1 cellular context compared by ENCODE assay signal in the genomic region with DNA sequence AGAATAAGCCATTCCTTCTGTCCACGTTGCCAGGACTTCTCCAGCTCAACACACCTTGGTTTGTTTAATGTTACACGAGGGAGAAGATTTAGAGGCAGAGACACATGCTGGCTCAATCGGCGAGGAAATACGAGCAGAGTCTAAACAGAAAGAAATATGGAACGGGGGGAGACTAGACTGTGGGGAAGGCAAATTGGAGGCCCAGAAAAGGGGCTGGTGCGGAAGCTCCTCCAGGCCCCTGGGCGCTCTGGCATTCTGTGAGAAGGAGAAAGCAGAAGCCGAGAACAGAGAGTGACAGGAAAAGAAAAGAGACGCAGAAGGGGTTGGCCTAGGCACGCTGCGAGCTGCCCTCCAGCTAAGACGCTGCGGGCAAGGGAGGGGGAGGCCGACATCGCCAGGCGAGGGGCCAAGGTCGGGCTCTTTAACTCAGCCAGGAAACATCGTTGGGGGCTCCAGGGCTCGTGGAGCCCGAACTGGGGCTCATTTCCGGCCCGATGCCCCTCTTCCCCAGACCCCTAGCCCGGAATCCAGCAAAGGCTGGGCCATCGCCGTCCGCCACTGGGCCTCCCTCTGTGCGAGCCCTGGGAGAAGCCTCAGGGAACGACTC.
TF ChIP-seq lines count a peak whose summit lies in the region.

No MANE protein-coding gene starts in this region.

TF ChIP-seq in H1, 55 proteins besides CTCF, POLR2A, EP300 and RAD21 (continued from another document):
- TF ChIP-seq, protein P1, sequence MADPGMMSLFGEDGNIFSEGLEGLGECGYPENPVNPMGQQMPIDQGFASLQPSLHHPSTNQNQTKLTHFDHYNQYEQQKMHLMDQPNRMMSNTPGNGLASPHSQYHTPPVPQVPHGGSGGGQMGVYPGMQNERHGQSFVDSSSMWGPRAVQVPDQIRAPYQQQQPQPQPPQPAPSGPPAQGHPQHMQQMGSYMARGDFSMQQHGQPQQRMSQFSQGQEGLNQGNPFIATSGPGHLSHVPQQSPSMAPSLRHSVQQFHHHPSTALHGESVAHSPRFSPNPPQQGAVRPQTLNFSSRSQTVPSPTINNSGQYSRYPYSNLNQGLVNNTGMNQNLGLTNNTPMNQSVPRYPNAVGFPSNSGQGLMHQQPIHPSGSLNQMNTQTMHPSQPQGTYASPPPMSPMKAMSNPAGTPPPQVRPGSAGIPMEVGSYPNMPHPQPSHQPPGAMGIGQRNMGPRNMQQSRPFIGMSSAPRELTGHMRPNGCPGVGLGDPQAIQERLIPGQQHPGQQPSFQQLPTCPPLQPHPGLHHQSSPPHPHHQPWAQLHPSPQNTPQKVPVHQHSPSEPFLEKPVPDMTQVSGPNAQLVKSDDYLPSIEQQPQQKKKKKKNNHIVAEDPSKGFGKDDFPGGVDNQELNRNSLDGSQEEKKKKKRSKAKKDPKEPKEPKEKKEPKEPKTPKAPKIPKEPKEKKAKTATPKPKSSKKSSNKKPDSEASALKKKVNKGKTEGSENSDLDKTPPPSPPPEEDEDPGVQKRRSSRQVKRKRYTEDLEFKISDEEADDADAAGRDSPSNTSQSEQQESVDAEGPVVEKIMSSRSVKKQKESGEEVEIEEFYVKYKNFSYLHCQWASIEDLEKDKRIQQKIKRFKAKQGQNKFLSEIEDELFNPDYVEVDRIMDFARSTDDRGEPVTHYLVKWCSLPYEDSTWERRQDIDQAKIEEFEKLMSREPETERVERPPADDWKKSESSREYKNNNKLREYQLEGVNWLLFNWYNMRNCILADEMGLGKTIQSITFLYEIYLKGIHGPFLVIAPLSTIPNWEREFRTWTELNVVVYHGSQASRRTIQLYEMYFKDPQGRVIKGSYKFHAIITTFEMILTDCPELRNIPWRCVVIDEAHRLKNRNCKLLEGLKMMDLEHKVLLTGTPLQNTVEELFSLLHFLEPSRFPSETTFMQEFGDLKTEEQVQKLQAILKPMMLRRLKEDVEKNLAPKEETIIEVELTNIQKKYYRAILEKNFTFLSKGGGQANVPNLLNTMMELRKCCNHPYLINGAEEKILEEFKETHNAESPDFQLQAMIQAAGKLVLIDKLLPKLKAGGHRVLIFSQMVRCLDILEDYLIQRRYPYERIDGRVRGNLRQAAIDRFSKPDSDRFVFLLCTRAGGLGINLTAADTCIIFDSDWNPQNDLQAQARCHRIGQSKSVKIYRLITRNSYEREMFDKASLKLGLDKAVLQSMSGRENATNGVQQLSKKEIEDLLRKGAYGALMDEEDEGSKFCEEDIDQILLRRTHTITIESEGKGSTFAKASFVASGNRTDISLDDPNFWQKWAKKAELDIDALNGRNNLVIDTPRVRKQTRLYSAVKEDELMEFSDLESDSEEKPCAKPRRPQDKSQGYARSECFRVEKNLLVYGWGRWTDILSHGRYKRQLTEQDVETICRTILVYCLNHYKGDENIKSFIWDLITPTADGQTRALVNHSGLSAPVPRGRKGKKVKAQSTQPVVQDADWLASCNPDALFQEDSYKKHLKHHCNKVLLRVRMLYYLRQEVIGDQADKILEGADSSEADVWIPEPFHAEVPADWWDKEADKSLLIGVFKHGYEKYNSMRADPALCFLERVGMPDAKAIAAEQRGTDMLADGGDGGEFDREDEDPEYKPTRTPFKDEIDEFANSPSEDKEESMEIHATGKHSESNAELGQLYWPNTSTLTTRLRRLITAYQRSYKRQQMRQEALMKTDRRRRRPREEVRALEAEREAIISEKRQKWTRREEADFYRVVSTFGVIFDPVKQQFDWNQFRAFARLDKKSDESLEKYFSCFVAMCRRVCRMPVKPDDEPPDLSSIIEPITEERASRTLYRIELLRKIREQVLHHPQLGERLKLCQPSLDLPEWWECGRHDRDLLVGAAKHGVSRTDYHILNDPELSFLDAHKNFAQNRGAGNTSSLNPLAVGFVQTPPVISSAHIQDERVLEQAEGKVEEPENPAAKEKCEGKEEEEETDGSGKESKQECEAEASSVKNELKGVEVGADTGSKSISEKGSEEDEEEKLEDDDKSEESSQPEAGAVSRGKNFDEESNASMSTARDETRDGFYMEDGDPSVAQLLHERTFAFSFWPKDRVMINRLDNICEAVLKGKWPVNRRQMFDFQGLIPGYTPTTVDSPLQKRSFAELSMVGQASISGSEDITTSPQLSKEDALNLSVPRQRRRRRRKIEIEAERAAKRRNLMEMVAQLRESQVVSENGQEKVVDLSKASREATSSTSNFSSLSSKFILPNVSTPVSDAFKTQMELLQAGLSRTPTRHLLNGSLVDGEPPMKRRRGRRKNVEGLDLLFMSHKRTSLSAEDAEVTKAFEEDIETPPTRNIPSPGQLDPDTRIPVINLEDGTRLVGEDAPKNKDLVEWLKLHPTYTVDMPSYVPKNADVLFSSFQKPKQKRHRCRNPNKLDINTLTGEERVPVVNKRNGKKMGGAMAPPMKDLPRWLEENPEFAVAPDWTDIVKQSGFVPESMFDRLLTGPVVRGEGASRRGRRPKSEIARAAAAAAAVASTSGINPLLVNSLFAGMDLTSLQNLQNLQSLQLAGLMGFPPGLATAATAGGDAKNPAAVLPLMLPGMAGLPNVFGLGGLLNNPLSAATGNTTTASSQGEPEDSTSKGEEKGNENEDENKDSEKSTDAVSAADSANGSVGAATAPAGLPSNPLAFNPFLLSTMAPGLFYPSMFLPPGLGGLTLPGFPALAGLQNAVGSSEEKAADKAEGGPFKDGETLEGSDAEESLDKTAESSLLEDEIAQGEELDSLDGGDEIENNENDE (IDR thresholded peaks at IDR 0.05; ENCODE audit: insufficient replicate concordance, low read length), result no peak
- TF ChIP-seq YY1 (IDR thresholded peaks at IDR 0.05; ENCODE audit: low read depth, low read length) (no peak), CBX8 (IDR thresholded peaks at IDR 0.05; ENCODE audit: borderline replicate concordance, low read depth, low read length) (no peak), CTBP2 (IDR thresholded peaks at IDR 0.05; ENCODE audit: borderline replicate concordance, insufficient read depth, insufficient read length, low read length) (no peak), HDAC2 (IDR thresholded peaks at IDR 0.05; ENCODE audit: borderline replicate concordance in 1 of 2, low read depth in 2 of 2, low read length in 2 of 2) (0 out of 4 replicates have a peak, but pooled peaks of 1 of the 2 experiments have one; percentile 36), GTF2F1 (IDR thresholded peaks at IDR 0.05; ENCODE audit: borderline replicate concordance, low read depth, low read length) (no peak), NANOG (IDR thresholded peaks at IDR 0.05; ENCODE audit: insufficient read depth, low read depth, low read length, poor library complexity, severe bottlenecking) (no peak), TAF7 (optimal IDR thresholded peaks at IDR 0.05; ENCODE audit: borderline replicate concordance, low read depth, low read length) (no peak), SIN3A (conservative IDR thresholded peaks at IDR 0.05 in 1 of 2, IDR thresholded peaks at IDR 0.05 in 1 of 2; ENCODE audit: low read depth in 1 of 2, low read length in 2 of 2) (no peak), KDM5A (IDR thresholded peaks at IDR 0.05; ENCODE audit: low read length) (no peak), RNF2 (IDR thresholded peaks at IDR 0.05; ENCODE audit: borderline replicate concordance, low read depth, low read length, missing control alignments, poor library complexity, severe bottlenecking) (no peak), ASH2L (IDR thresholded peaks at IDR 0.05; ENCODE audit: low read length) (no peak), PHF8 (conservative IDR thresholded peaks at IDR 0.05; ENCODE audit: low read depth, low read length) (no peak), CEBPB (IDR thresholded peaks at IDR 0.05; ENCODE audit: low read depth, low read length) (no peak), POU5F1 (IDR thresholded peaks at IDR 0.05; ENCODE audit: low read depth, low read length) (no peak), NRF1 (IDR thresholded peaks at IDR 0.05; ENCODE audit: low read depth, low read length) (no peak), POLR2AphosphoS5 (IDR thresholded peaks at IDR 0.05; ENCODE audit: low read depth, low read length) (no peak), KDM4A (IDR thresholded peaks at IDR 0.05; ENCODE audit: low read depth, low read length, severe bottlenecking) (no peak), RBBP5 (IDR thresholded peaks at IDR 0.05; ENCODE audit: borderline replicate concordance, low read depth, low read length) (peak; percentile 31; the same call in 1 of the 2 replicates), SP1 (IDR thresholded peaks at IDR 0.05; ENCODE audit: low read depth, low read length) (no peak), TEAD4 (IDR thresholded peaks at IDR 0.05; ENCODE audit: low read depth, low read length) (no peak), ZNF274 (IDR thresholded peaks at IDR 0.05; ENCODE audit: borderline replicate concordance, extremely low read depth, low read length) (no peak), HDAC6 (IDR thresholded peaks at IDR 0.05; ENCODE audit: low read depth, low read length) (no peak), RFX5 (IDR thresholded peaks at IDR 0.05; ENCODE audit: borderline replicate concordance, low read depth, low read length) (no peak), TBP (IDR thresholded peaks at IDR 0.05; ENCODE audit: low read depth, low read length) (no peak), BACH1 (IDR thresholded peaks at IDR 0.05; ENCODE audit: low read length) (no peak), SUZ12 (IDR thresholded peaks at IDR 0.05; ENCODE audit: low read length) (peak; percentile 4), RXRA (IDR thresholded peaks at IDR 0.05; ENCODE audit: insufficient read depth, low read depth, low read length) (no peak), BRCA1 (IDR thresholded peaks at IDR 0.05; ENCODE audit: low read depth, low read length) (no peak), CBX5 (IDR thresholded peaks at IDR 0.05; ENCODE audit: low read depth, low read length) (no peak), JUN (IDR thresholded peaks at IDR 0.05; ENCODE audit: low read depth, low read length) (no peak), CREB1 (IDR thresholded peaks at IDR 0.05) (no peak), SP4 (IDR thresholded peaks at IDR 0.05; ENCODE audit: low read length) (no peak), EGR1 (IDR thresholded peaks at IDR 0.05; ENCODE audit: borderline replicate concordance, low read depth, low read length) (no peak), SIX5 (IDR thresholded peaks at IDR 0.05; ENCODE audit: low read depth, low read length) (no peak)
- TF ChIP-seq, protein P2, sequence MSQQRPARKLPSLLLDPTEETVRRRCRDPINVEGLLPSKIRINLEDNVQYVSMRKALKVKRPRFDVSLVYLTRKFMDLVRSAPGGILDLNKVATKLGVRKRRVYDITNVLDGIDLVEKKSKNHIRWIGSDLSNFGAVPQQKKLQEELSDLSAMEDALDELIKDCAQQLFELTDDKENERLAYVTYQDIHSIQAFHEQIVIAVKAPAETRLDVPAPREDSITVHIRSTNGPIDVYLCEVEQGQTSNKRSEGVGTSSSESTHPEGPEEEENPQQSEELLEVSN (IDR thresholded peaks at IDR 0.05), result no peak; the same call in 1 of the 2 replicates
- TF ChIP-seq, protein P3, sequence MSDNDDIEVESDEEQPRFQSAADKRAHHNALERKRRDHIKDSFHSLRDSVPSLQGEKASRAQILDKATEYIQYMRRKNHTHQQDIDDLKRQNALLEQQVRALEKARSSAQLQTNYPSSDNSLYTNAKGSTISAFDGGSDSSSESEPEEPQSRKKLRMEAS (IDR thresholded peaks at IDR 0.05), result peak; percentile 19; the same call in 1 of the 2 replicates
